In the genomic region with DNA sequence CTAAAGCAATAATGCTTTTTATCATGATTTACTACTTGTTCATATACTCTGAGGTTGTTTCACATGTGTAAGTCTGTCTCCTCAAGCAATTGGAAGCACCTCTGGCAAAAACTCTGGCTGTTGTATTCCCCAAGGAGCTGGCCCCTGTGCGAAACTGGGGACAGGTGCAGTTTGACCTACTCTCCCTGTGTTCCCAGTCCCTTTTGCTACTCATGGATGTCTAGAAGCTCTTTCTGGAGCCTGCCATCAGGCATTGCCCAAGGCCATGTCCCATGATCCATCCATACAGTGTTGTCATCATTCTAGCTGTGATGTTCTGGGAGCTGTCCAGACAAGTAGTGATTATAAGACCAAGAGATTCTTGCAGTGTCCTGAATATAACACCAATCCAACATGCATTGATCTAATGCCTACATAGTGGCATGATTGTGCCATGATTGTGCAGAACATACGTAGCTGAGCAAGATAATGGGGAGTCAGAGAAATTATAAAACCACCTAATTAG, we compare ENCODE assay signal across 30 cellular contexts. TPM values are rescaled to one million over a fixed set of nuclear protein-coding genes. Genes with fewer than 3 reads are reported as not detected.
DNase-seq lines count a peak whose midpoint lies in the region; ATAC-seq, FAIRE-seq and TF ChIP-seq lines count a peak whose summit lies in the region.
"Had no signal": no experiment of that assay in that cellular context is flagged by ENCODE, and none has a peak within 500 bp of the region (broad histone marks: within the 10 kb centered on the region; RNA-seq: fewer than 3 reads in every experiment).

No MANE protein-coding gene starts in this region.

- H3K9ac ChIP-seq in astrocyte (ENCODE audit: low read length) (no peak overlapping the region), trophoblast cell (ENCODE audit: low read length) (no peak overlapping the region)

- no peak overlapping the region for H3K27ac ChIP-seq in HEK293 (ENCODE audit: extremely low read depth, low read depth, low read length)
- H3K27ac ChIP-seq in astrocyte (ENCODE audit: low read depth, low read length): no peak overlapping the region
- no peak overlapping the region for H3K27ac ChIP-seq in trophoblast cell (ENCODE audit: low read depth, low read length)
- H3K27ac ChIP-seq: adrenal gland, brain microvascular endothelial cell, uterus had no signal

- no peak for ATAC-seq in GM18867 (IDR thresholded peaks at IDR 0.05; ENCODE audit: unreplicated experiment)
- ATAC-seq: activated CD8-positive, alpha-beta T cell treated with anti-CD3 and anti-CD28 coated beads for 36 hours; naive thymus-derived CD8-positive, alpha-beta T cell; PC-3; Right ventricle myocardium inferior; stimulated activated naive B cell treated with anti-CD40 and anti-IgM and Interleukin-4, amounts not matched to agents 10 μg/mL and 1 μg/mL and 100 μg/mL, for 72 hours had no signal

- peak overlapping the region; percentile 54 for H3K27ac Mint-ChIP-seq in astrocyte (ENCODE audit: unreplicated experiment)
- H3K27ac Mint-ChIP-seq: activated CD8-positive, alpha-beta T cell treated with anti-CD3 and anti-CD28 coated beads for 36 hours; activated naive CD4-positive, alpha-beta T cell treated with anti-CD3 and anti-CD28 coated beads, Interleukin-2, amount 10 ng/mL, durations not matched to agents 7 days and 5 days; activated T-helper 1 cell treated with anti-CD3 and anti-CD28 coated beads, Interleukin-12 subunit alpha, Interleukin-12 subunit beta, Interleukin-2, Interleukin-4 antibody, amounts not matched to agents 30 ng/mL and 10 ng/mL and 1 ng/mL, durations not matched to agents 14 hours and 24 hours and 36 hours; B cell; CD4-positive, alpha-beta memory T cell; naive thymus-derived CD8-positive, alpha-beta T cell; stimulated activated naive B cell treated with anti-CD40 and anti-IgM and Interleukin-4, amounts not matched to agents 10 μg/mL and 1 μg/mL and 100 μg/mL, for 72 hours had no signal

- H3K4me3 ChIP-seq in HEK293 (ENCODE audit: low read depth, low read length) (no peak overlapping the region), astrocyte (ENCODE audit: insufficient read depth, low read depth, low read length) (no peak overlapping the region), fibroblast of mammary gland (ENCODE audit: control insufficient read depth, low read depth, low read length) (no peak overlapping the region), trophoblast cell (ENCODE audit: low read depth, low read length) (no peak overlapping the region)
- H3K4me3 ChIP-seq: adrenal gland, uterus had no signal

- H3K9me3 Mint-ChIP-seq in astrocyte (ENCODE audit: unreplicated experiment): no peaks in the 10 kb centered on the region
- H3K9me3 Mint-ChIP-seq: activated CD8-positive, alpha-beta T cell treated with anti-CD3 and anti-CD28 coated beads for 36 hours; activated naive CD4-positive, alpha-beta T cell treated with anti-CD3 and anti-CD28 coated beads, Interleukin-2, amount 10 ng/mL, durations not matched to agents 7 days and 5 days; activated T-helper 1 cell treated with anti-CD3 and anti-CD28 coated beads, Interleukin-12 subunit alpha, Interleukin-12 subunit beta, Interleukin-2, Interleukin-4 antibody, amounts not matched to agents 30 ng/mL and 10 ng/mL and 1 ng/mL, durations not matched to agents 14 hours and 24 hours and 36 hours; naive thymus-derived CD8-positive, alpha-beta T cell; stimulated activated naive B cell treated with anti-CD40 and anti-IgM and Interleukin-4, amounts not matched to agents 10 μg/mL and 1 μg/mL and 100 μg/mL, for 72 hours had no signal

- H4K20me1 ChIP-seq in astrocyte (ENCODE audit: insufficient read depth, low read length): no peaks in the 10 kb centered on the region

- no peak for FAIRE-seq in astrocyte (lab: Jason Lieb, UNC)
- FAIRE-seq: endothelial cell of umbilical vein had no signal

- H2AFZ ChIP-seq in astrocyte (ENCODE audit: low read depth, low read length) (no peak overlapping the region), trophoblast cell (ENCODE audit: insufficient read depth, low read length, poor library complexity) (no peak overlapping the region)

- H3K18ac ChIP-seq in trophoblast cell (ENCODE audit: low read length): peak overlapping the region; percentile 41

- no peaks in the 10 kb centered on the region for H3K79me2 ChIP-seq in astrocyte (ENCODE audit: insufficient read depth, low read length)
- peaks cover 2% of the 10 kb centered on the region for H3K79me2 ChIP-seq in trophoblast cell (ENCODE audit: control insufficient read depth, insufficient read depth, low read length, poor library complexity)

- H3K27me3 ChIP-seq in astrocyte (ENCODE audit: insufficient read depth, low read length) (no peaks in the 10 kb centered on the region), trophoblast cell (ENCODE audit: insufficient read depth, low read length) (no peaks in the 10 kb centered on the region)
- H3K27me3 ChIP-seq: adrenal gland, brain microvascular endothelial cell, uterus had no signal

- CTCF ChIA-PET in HEK293 (lab: Yijun Ruan, JAX): no interaction called here

- peak overlapping the region; percentile 81 for H2AK5ac ChIP-seq in trophoblast cell (ENCODE audit: low read length)

- H3K36me3 ChIP-seq in HEK293 (ENCODE audit: control insufficient read depth in 2 of 2, insufficient read depth in 1 of 2, low read length in 2 of 2) (no peaks in the 10 kb centered on the region), astrocyte (ENCODE audit: insufficient read depth, low read length) (no peaks in the 10 kb centered on the region), trophoblast cell (ENCODE audit: control insufficient read depth in 1 of 2, insufficient read depth in 2 of 2, low read length in 2 of 2) (peaks cover 0 to 3% of the 10 kb centered on the region in 2 experiments)
- H3K36me3 ChIP-seq: adrenal gland, brain microvascular endothelial cell, uterus had no signal

- no peak for DNase-seq in astrocyte (ENCODE audit: low read depth)
- peak; percentile 18 for DNase-seq in fibroblast of mammary gland (ENCODE audit: low read depth)
- DNase-seq in trophoblast cell: peak in 1 of 2 donors; percentile 10
- no peak for DNase-seq in stimulated activated naive CD4-positive, alpha-beta T cell treated with Interleukin-2 at 50 U/mL for 16 hours (lab: John Stamatoyannopoulos, UW)
- no peak for DNase-seq in retina
- DNase-seq: ACHN; activated CD8-positive, alpha-beta memory T cell treated with anti-CD3 and anti-CD28 coated beads, Interleukin-2, amount 50 U/mL, for 48 hours; activated CD8-positive, alpha-beta T cell treated with anti-CD3 and anti-CD28 coated beads for 36 hours; activated naive CD4-positive, alpha-beta T cell treated with anti-CD3 and anti-CD28 coated beads, Interleukin-2, amount 10 ng/mL, durations not matched to agents 7 days and 5 days; adrenal gland; brain microvascular endothelial cell; CD4-positive, alpha-beta memory T cell; H7; kidney glomerular epithelial cell; midbrain; naive thymus-derived CD8-positive, alpha-beta T cell; NCI-H1417; NCI-H2081; NCI-H2227 treated with DMSO at 0.1 percent for 48 hours; NCI-H526; NK-92 treated with Interleukin-12 subunit alpha and Interleukin-12 subunit beta, amount 100 ng/mL, for 24 hours; PC-3; stimulated activated naive B cell treated with anti-CD40 and anti-IgM and Interleukin-4, amounts not matched to agents 10 μg/mL and 1 μg/mL and 100 μg/mL, for 72 hours; uterus had no signal

- H2BK5ac ChIP-seq in trophoblast cell (ENCODE audit: low read depth, low read length, poor library complexity): peak overlapping the region; percentile 71

- no peaks in the 10 kb centered on the region for H3K9me3 ChIP-seq in HEK293 (ENCODE audit: control insufficient read depth, insufficient read depth, low read depth, low read length)
- H3K9me3 ChIP-seq in astrocyte (ENCODE audit: insufficient read depth, low read depth, low read length): no peaks in the 10 kb centered on the region
- no peaks in the 10 kb centered on the region for H3K9me3 ChIP-seq in trophoblast cell (ENCODE audit: insufficient read depth, low read depth, low read length)
- H3K9me3 ChIP-seq: adrenal gland, uterus had no signal

- TF ChIP-seq CTCF in HEK293 (tag by site-specific recombination; IDR thresholded peaks at IDR 0.05) (no peak), astrocyte (IDR thresholded peaks at IDR 0.05; ENCODE audit: insufficient read depth, low read depth, low read length) (no peak), fibroblast of mammary gland (conservative IDR thresholded peaks at IDR 0.05; ENCODE audit: control insufficient read depth, insufficient read depth, low read depth, low read length) (no peak)

- no peak overlapping the region for H4K12ac ChIP-seq in trophoblast cell (ENCODE audit: low read depth, low read length)

- H4K91ac ChIP-seq in trophoblast cell (ENCODE audit: low read depth, low read length): peak overlapping the region; percentile 53

- H3K4me2 ChIP-seq in astrocyte (ENCODE audit: low read length) (no peak overlapping the region), trophoblast cell (ENCODE audit: low read length) (no peak overlapping the region)

- no peak overlapping the region for H4K8ac ChIP-seq in trophoblast cell (ENCODE audit: low read depth, low read length)

- peaks cover 19% of the 10 kb centered on the region for H3K4me1 Mint-ChIP-seq in astrocyte (ENCODE audit: low read depth, unreplicated experiment)
- H3K4me1 Mint-ChIP-seq: activated naive CD4-positive, alpha-beta T cell treated with anti-CD3 and anti-CD28 coated beads, Interleukin-2, amount 10 ng/mL, durations not matched to agents 7 days and 5 days; B cell; CD4-positive, alpha-beta memory T cell; stimulated activated naive B cell treated with anti-CD40 and anti-IgM and Interleukin-4, amounts not matched to agents 10 μg/mL and 1 μg/mL and 100 μg/mL, for 72 hours had no signal

- peak overlapping the region; percentile 68 for H3K14ac ChIP-seq in trophoblast cell (ENCODE audit: low read length)

- peaks cover 27% of the 10 kb centered on the region for H3K79me1 ChIP-seq in trophoblast cell (ENCODE audit: low read length)

- peak overlapping the region; percentile 44 for H2BK120ac ChIP-seq in trophoblast cell (ENCODE audit: insufficient read depth, low read length, poor library complexity)

- H3K4me1 ChIP-seq in HEK293 (ENCODE audit: control insufficient read depth, insufficient read depth, low read length) (peaks cover 4% of the 10 kb centered on the region), astrocyte (ENCODE audit: insufficient read depth, low read length) (no peaks in the 10 kb centered on the region), trophoblast cell (ENCODE audit: control insufficient read depth in 1 of 2, insufficient read depth in 2 of 2, low read length in 2 of 2) (peaks cover 10 to 13% of the 10 kb centered on the region in 2 experiments)
- H3K4me1 ChIP-seq: adrenal gland, uterus had no signal

- no peak overlapping the region for H3K4me3 Mint-ChIP-seq in astrocyte (ENCODE audit: unreplicated experiment)
- H3K4me3 Mint-ChIP-seq: activated CD8-positive, alpha-beta T cell treated with anti-CD3 and anti-CD28 coated beads for 36 hours; activated naive CD4-positive, alpha-beta T cell treated with anti-CD3 and anti-CD28 coated beads, Interleukin-2, amount 10 ng/mL, durations not matched to agents 7 days and 5 days; activated T-helper 1 cell treated with anti-CD3 and anti-CD28 coated beads, Interleukin-12 subunit alpha, Interleukin-12 subunit beta, Interleukin-2, Interleukin-4 antibody, amounts not matched to agents 30 ng/mL and 10 ng/mL and 1 ng/mL, durations not matched to agents 14 hours and 24 hours and 36 hours; B cell; CD4-positive, alpha-beta memory T cell; naive thymus-derived CD8-positive, alpha-beta T cell; stimulated activated naive B cell treated with anti-CD40 and anti-IgM and Interleukin-4, amounts not matched to agents 10 μg/mL and 1 μg/mL and 100 μg/mL, for 72 hours had no signal

- H3K23ac ChIP-seq in trophoblast cell (ENCODE audit: low read length): no peak overlapping the region

- no peaks in the 10 kb centered on the region for H3K27me3 Mint-ChIP-seq in astrocyte (ENCODE audit: low read depth, unreplicated experiment)
- H3K27me3 Mint-ChIP-seq: activated naive CD4-positive, alpha-beta T cell treated with anti-CD3 and anti-CD28 coated beads, Interleukin-2, amount 10 ng/mL, durations not matched to agents 7 days and 5 days; CD4-positive, alpha-beta memory T cell had no signal

- WGBS in trophoblast cell (ENCODE audit: extremely low coverage, insufficient coverage, insufficient read length): no CpG with 5 or more reads among the region's 2 CpGs

- POLR2A ChIA-PET in HEK293 (lab: Yijun Ruan, JAX): no interaction called here

- H2BK12ac ChIP-seq in trophoblast cell (ENCODE audit: low read length): peak overlapping the region; percentile 96

- H3K4ac ChIP-seq in trophoblast cell (ENCODE audit: low read depth, low read length): no peak overlapping the region

- H3K36me3 Mint-ChIP-seq in astrocyte (ENCODE audit: low read depth, unreplicated experiment): no peaks in the 10 kb centered on the region
- H3K36me3 Mint-ChIP-seq: activated naive CD4-positive, alpha-beta T cell treated with anti-CD3 and anti-CD28 coated beads, Interleukin-2, amount 10 ng/mL, durations not matched to agents 7 days and 5 days; CD4-positive, alpha-beta memory T cell; stimulated activated naive B cell treated with anti-CD40 and anti-IgM and Interleukin-4, amounts not matched to agents 10 μg/mL and 1 μg/mL and 100 μg/mL, for 72 hours had no signal

RNA-seq across cellular contexts. Expression of a gene that starts 14.9 kb away (rescaled TPM):
- total RNA-seq in astrocyte: 2.8 and 3.4 TPM in 2 replicates
- 0.41 and 0.47 TPM in 2 replicates for polyA plus RNA-seq in trophoblast cell (2013)
